ENCODE assay signal across 19 cellular contexts in genomic region chr9:99189887-99190596, GRCh38. TPM values are rescaled to one million over a fixed set of nuclear protein-coding genes. Genes with fewer than 3 reads are reported as not detected.
A peak's percentile ranks its signal among the peaks of the same experiment; 100 is the strongest.
DNase-seq lines count a peak whose midpoint lies in the region; ATAC-seq and TF ChIP-seq lines count a peak whose summit lies in the region.
"Had no signal": no experiment of that assay in that cellular context is flagged by ENCODE, and none has a peak within 500 bp of the region (broad histone marks: within the 10 kb centered on the region; RNA-seq: fewer than 3 reads in every experiment).

No MANE protein-coding gene starts in this region.

- no peak overlapping the region for H3K4me3 ChIP-seq in PC-3 (ENCODE audit: low read length)
- H3K4me3 ChIP-seq in choroid plexus epithelial cell (ENCODE audit: low read depth, low read length): no peak overlapping the region
- H3K4me3 ChIP-seq in mesenchymal stem cell (ENCODE audit: insufficient read depth in 1 of 2, low read depth in 1 of 2, low read length in 2 of 2): no peak overlapping the region

- H3K4me1 ChIP-seq in PC-3 (ENCODE audit: insufficient read depth, low read length) (0 out of 2 replicates have a peak, but pooled peaks cover 1% of the 10 kb centered on the region), mesenchymal stem cell (ENCODE audit: control insufficient read depth, insufficient read depth, low read depth, low read length) (peaks cover 1% of the 10 kb centered on the region)

- DNase-seq in G401 (ENCODE audit: low spot score) (peak; percentile 91), PC-3 (no peak), choroid plexus epithelial cell (ENCODE audit: low read depth) (peak; percentile 30), mesenchymal stem cell (no peak), NCI-H2107 (lab: John Stamatoyannopoulos, UW) (no peak)
- DNase-seq in stimulated activated naive CD8-positive, alpha-beta T cell treated with anti-CD3 and anti-CD28 coated beads, Interleukin-15, Interleukin-2, amounts not matched to agents 100 U/mL and 50 U/mL, for 24 hours: no peak
- DNase-seq: AML-193; CD8-positive, alpha-beta memory T cell; EL; MM.1S; NCI-H1048; NCI-H1417 treated with DMSO at 0.1 percent for 48 hours; NCI-H187 treated with DMSO at 0.1 percent for 48 hours; SIG-M5 had no signal

- H3K27ac ChIP-seq in PC-3 (ENCODE audit: low read length): no peak overlapping the region
- no peak overlapping the region for H3K27ac ChIP-seq in mesenchymal stem cell (ENCODE audit: low read length, poor library complexity, severe bottlenecking)
- H3K27ac ChIP-seq: C4-2B had no signal

- H2AK5ac ChIP-seq in mesenchymal stem cell (ENCODE audit: low read length, severe bottlenecking): no peak overlapping the region

- no peaks in the 10 kb centered on the region for H3K79me2 ChIP-seq in PC-3 (ENCODE audit: low read length)

- in situ Hi-C loops in G401 (cut with HindIII; ENCODE audit: low sequenced_read_pairs): no loop called here

- H4K20me1 ChIP-seq in PC-3 (ENCODE audit: low read length): no peaks in the 10 kb centered on the region

- no peak overlapping the region for H3K18ac ChIP-seq in mesenchymal stem cell (ENCODE audit: low read depth in 1 of 2, low read length in 2 of 2)

- H2BK12ac ChIP-seq in mesenchymal stem cell (ENCODE audit: low read length in 2 of 2): no peak overlapping the region

- H3K36me3 ChIP-seq in PC-3 (ENCODE audit: low read depth, low read length): no peaks in the 10 kb centered on the region
- H3K36me3 ChIP-seq in mesenchymal stem cell (ENCODE audit: control insufficient read depth in 1 of 2, insufficient read depth in 2 of 2, low read depth in 1 of 2, low read length in 2 of 2): no peaks in the 10 kb centered on the region

- H3K4me2 ChIP-seq in PC-3 (ENCODE audit: low read length) (no peak overlapping the region), mesenchymal stem cell (ENCODE audit: low read length, poor library complexity, severe bottlenecking) (no peak overlapping the region)

- 70% methylated on average over 8 of the region's 8 CpGs for WGBS in mesenchymal stem cell

- no peaks in the 10 kb centered on the region for H3F3A ChIP-seq in PC-3 (ENCODE audit: low read length, unreplicated experiment)

- no peak overlapping the region for H3K4ac ChIP-seq in mesenchymal stem cell (ENCODE audit: low read depth in 1 of 2, low read length in 2 of 2)

- no peak overlapping the region for H4K91ac ChIP-seq in mesenchymal stem cell (ENCODE audit: low read length)

- no peak overlapping the region for H2BK5ac ChIP-seq in mesenchymal stem cell (ENCODE audit: low read depth, low read length, poor library complexity, severe bottlenecking)

- POLR2A ChIA-PET in PC-3 (lab: Charles Lee; ENCODE audit: unreplicated experiment): no interaction called here

- no peak for TF ChIP-seq CTCF in PC-3 (conservative IDR thresholded peaks at IDR 0.05; ENCODE audit: low read depth, low read length)
- TF ChIP-seq CTCF in choroid plexus epithelial cell (conservative IDR thresholded peaks at IDR 0.05; ENCODE audit: low read depth, low read length): no peak

- CTCF ChIA-PET in PC-3 (lab: Charles Lee): interaction anchor here (0.6 kb wide), 1 partner anchor 155 kb away, joined by 3 read pairs; no protein-coding TSS in a partner anchor

- H2AFZ ChIP-seq in PC-3 (ENCODE audit: low read length) (no peak overlapping the region), mesenchymal stem cell (ENCODE audit: low read depth, low read length) (no peak overlapping the region)

- no peak overlapping the region for H4K8ac ChIP-seq in mesenchymal stem cell (ENCODE audit: low read length)

- peak overlapping the region; percentile 44 for H2BK15ac ChIP-seq in mesenchymal stem cell (ENCODE audit: low read depth, poor library complexity, severe bottlenecking)

- H3K79me1 ChIP-seq in mesenchymal stem cell (replicated peaks; ENCODE audit: low read length, poor library complexity, severe bottlenecking): no peaks in the 10 kb centered on the region

- H3K9ac ChIP-seq in PC-3 (ENCODE audit: low read length) (no peak overlapping the region), mesenchymal stem cell (ENCODE audit: low read length) (no peak overlapping the region)

- intact Hi-C loops in PC-3 (cut with micrococcal nuclease): no loop called here

- ATAC-seq in PC-3: peak; percentile 49; the same call in 1 of the 2 replicates
- ATAC-seq in GM18867 (IDR thresholded peaks at IDR 0.05; ENCODE audit: unreplicated experiment): no peak
- ATAC-seq in stimulated activated naive CD8-positive, alpha-beta T cell treated with anti-CD3 and anti-CD28 coated beads, Interleukin-15, Interleukin-2, amounts not matched to agents 100 U/mL and 50 U/mL, for 24 hours: no peak
- no peak for ATAC-seq in GM21737 (IDR thresholded peaks at IDR 0.05; ENCODE audit: unreplicated experiment)
- ATAC-seq: Panc1, SK-N-SH treated with all-trans-retinoic acid at 6 μM for 48 hours had no signal

- no peak overlapping the region for H2BK120ac ChIP-seq in mesenchymal stem cell (ENCODE audit: low read depth, low read length)

- BruUV-seq in PC-3 (replicated peaks; lab: Mats Ljungman, UMichigan): no TSS peak

- 0 out of 2 replicates have a peak, but pooled peaks cover 3% of the 10 kb centered on the region for H3K27me3 ChIP-seq in PC-3 (ENCODE audit: low read length)
- H3K27me3 ChIP-seq in mesenchymal stem cell (ENCODE audit: control insufficient read depth in 1 of 2, insufficient read depth in 1 of 2, low read length in 2 of 2): peaks cover 44 to 48% of the 10 kb centered on the region in 2 experiments

- no peak overlapping the region for H3K23ac ChIP-seq in mesenchymal stem cell (ENCODE audit: low read length in 2 of 2)

- H3K14ac ChIP-seq in mesenchymal stem cell (ENCODE audit: low read length in 2 of 2): no peak overlapping the region

- H3K9me2 ChIP-seq in PC-3 (replicated peaks; ENCODE audit: low read length): no peaks in the 10 kb centered on the region

- H3K9me3 ChIP-seq in PC-3 (ENCODE audit: low read length): no peaks in the 10 kb centered on the region
- peaks cover 5% of the 10 kb centered on the region for H3K9me3 ChIP-seq in mesenchymal stem cell (ENCODE audit: control insufficient read depth, low read length)

RNA-seq across cellular contexts. Expression of gene ALG2, which starts 31.7 kb away (rescaled TPM):
- 24.3 and 34.5 TPM in 2 replicates for total RNA-seq in G401 (2014; rRNA removed; shearing (Covaris generic))
- total RNA-seq in PC-3 (2014; rRNA removed): 32.9 and 33.2 TPM in 2 replicates
- polyA plus RNA-seq in mesenchymal stem cell (2013, experiment 1 of 2): 42.9 TPM
- 44.0 TPM for polyA plus RNA-seq in mesenchymal stem cell (2013, experiment 2 of 2)

RNA-seq across cellular contexts. Expression of gene SEC61B, which starts 32.0 kb away (rescaled TPM):
- 84.4 and 164 TPM in 2 replicates for total RNA-seq in G401 (2014; rRNA removed; shearing (Covaris generic))
- 91.3 and 107 TPM in 2 replicates for total RNA-seq in PC-3 (2014; rRNA removed)
- 670 TPM for polyA plus RNA-seq in mesenchymal stem cell (2013, experiment 1 of 2)
- 669 TPM for polyA plus RNA-seq in mesenchymal stem cell (2013, experiment 2 of 2)

Comparison
In these comparisons a context has a peak if more than half of its experiments do, and no peak if none do; other contexts are left out.
1. DNase-seq: peak in G401 (single experiment) and choroid plexus epithelial cell (single experiment); none in PC-3 (single experiment), mesenchymal stem cell (single experiment), stimulated activated naive CD8-positive, alpha-beta T cell treated with anti-CD3 and anti-CD28 coated beads, Interleukin-15, Interleukin-2, amounts not matched to agents 100 U/mL and 50 U/mL, for 24 hours (single experiment) and NCI-H2107 (single experiment).